Comparison of ENCODE assay signal across 3 cellular contexts in genomic region chr10:80452069-80452468, GRCh38.
TF ChIP-seq lines count a peak whose summit lies in the region.

No MANE protein-coding gene starts in this region.

TF ChIP-seq in A549, 52 proteins besides CTCF, POLR2A, EP300 and RAD21:
- TF ChIP-seq CHD2 (IDR thresholded peaks at IDR 0.05; ENCODE audit: low read length, partially characterized antibody), result no peak
- no peak for TF ChIP-seq NPAS2 (CRISPR knock-in tag; IDR thresholded peaks at IDR 0.05; ENCODE audit: borderline replicate concordance)
- no peak for TF ChIP-seq RFX5 (IDR thresholded peaks at IDR 0.05)
- no peak for TF ChIP-seq RCOR1 (IDR thresholded peaks at IDR 0.05; ENCODE audit: low read depth, low read length)
- no peak for TF ChIP-seq PHF8 (IDR thresholded peaks at IDR 0.05; ENCODE audit: borderline replicate concordance, low read depth)
- TF ChIP-seq EHMT2 (IDR thresholded peaks at IDR 0.05; ENCODE audit: low read depth), result no peak
- no peak for TF ChIP-seq FOSB (CRISPR knock-in tag; IDR thresholded peaks at IDR 0.05)
- TF ChIP-seq CBX8 (IDR thresholded peaks at IDR 0.05), result no peak
- TF ChIP-seq HOXB5 (CRISPR knock-in tag; IDR thresholded peaks at IDR 0.05), result no peak
- no peak for TF ChIP-seq NFE2L2 (conservative IDR thresholded peaks at IDR 0.05; ENCODE audit: low read length)
- no peak for TF ChIP-seq MAZ (IDR thresholded peaks at IDR 0.05; ENCODE audit: borderline replicate concordance, low read depth, low read length)
- TF ChIP-seq TFCP2L1 (CRISPR knock-in tag; IDR thresholded peaks at IDR 0.05), result no peak
- TF ChIP-seq EHF (CRISPR knock-in tag; IDR thresholded peaks at IDR 0.05), result no peak
- TF ChIP-seq, protein P1, sequence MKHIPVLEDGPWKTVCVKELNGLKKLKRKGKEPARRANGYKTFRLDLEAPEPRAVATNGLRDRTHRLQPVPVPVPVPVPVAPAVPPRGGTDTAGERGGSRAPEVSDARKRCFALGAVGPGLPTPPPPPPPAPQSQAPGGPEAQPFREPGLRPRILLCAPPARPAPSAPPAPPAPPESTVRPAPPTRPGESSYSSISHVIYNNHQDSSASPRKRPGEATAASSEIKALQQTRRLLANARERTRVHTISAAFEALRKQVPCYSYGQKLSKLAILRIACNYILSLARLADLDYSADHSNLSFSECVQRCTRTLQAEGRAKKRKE (CRISPR knock-in tag; IDR thresholded peaks at IDR 0.05; ENCODE audit: low read depth), result no peak
- TF ChIP-seq ZSCAN20 (CRISPR knock-in tag; IDR thresholded peaks at IDR 0.05), result no peak
- TF ChIP-seq KDM5A (IDR thresholded peaks at IDR 0.05), result no peak

TF ChIP-seq in HEK293, 187 proteins besides CTCF, POLR2A, EP300 and RAD21:
- no peak for TF ChIP-seq ZBTB48 (tag by site-specific recombination; IDR thresholded peaks at IDR 0.05)
- TF ChIP-seq EGR2 (tag by site-specific recombination; IDR thresholded peaks at IDR 0.05; ENCODE audit: low read depth), result peak; percentile 65
- no peak for TF ChIP-seq ZNF626 (tag by site-specific recombination; IDR thresholded peaks at IDR 0.05)
- TF ChIP-seq ZFHX2 (tag by site-specific recombination; conservative IDR thresholded peaks at IDR 0.05), result peak; percentile 61
- no peak for TF ChIP-seq ZNF366 (tag by site-specific recombination; conservative IDR thresholded peaks at IDR 0.05)

TF ChIP-seq in H1, 55 proteins besides CTCF, POLR2A, EP300 and RAD21:
- TF ChIP-seq KDM4A (IDR thresholded peaks at IDR 0.05; ENCODE audit: low read depth, low read length, severe bottlenecking), result no peak
- TF ChIP-seq CEBPB (IDR thresholded peaks at IDR 0.05; ENCODE audit: low read depth, low read length), result no peak
- TF ChIP-seq TEAD4 (IDR thresholded peaks at IDR 0.05; ENCODE audit: low read depth, low read length), result no peak
- no peak for TF ChIP-seq TCF12 (IDR thresholded peaks at IDR 0.05; ENCODE audit: low read depth, low read length)
- no peak for TF ChIP-seq RBBP5 (IDR thresholded peaks at IDR 0.05; ENCODE audit: borderline replicate concordance, low read depth, low read length)
- no peak for TF ChIP-seq EGR1 (IDR thresholded peaks at IDR 0.05; ENCODE audit: borderline replicate concordance, low read depth, low read length)
- no peak for TF ChIP-seq GABPA (IDR thresholded peaks at IDR 0.05; ENCODE audit: borderline replicate concordance, insufficient read depth, low read length)
- no peak for TF ChIP-seq TAF1 (IDR thresholded peaks at IDR 0.05; ENCODE audit: low read depth, low read length)
- no peak for TF ChIP-seq TBP (IDR thresholded peaks at IDR 0.05; ENCODE audit: low read depth, low read length)
